Comparison of ENCODE assay signal across 12 cellular contexts in genomic region chr22:36440429-36441002, GRCh38. TPM values are rescaled to one million over a fixed set of nuclear protein-coding genes. Genes with fewer than 3 reads are reported as not detected.
A peak's percentile ranks its signal among the peaks of the same experiment; 100 is the strongest.
DNase-seq lines count a peak whose midpoint lies in the region; ATAC-seq and TF ChIP-seq lines count a peak whose summit lies in the region.
"Had no signal": no experiment of that assay in that cellular context is flagged by ENCODE, and none has a peak within 500 bp of the region (broad histone marks: within the 10 kb centered on the region; RNA-seq: fewer than 3 reads in every experiment).

No MANE protein-coding gene starts in this region.

- H3K4me3 Mint-ChIP-seq in activated T-cell treated with anti-CD3 and anti-CD28 coated beads, Interleukin-2, amount 50 U/mL, for 72 hours: peak overlapping the region in 1 of 2 donors; percentile 47
- no peak overlapping the region for H3K4me3 Mint-ChIP-seq in activated T-cell treated with anti-CD3 and anti-CD28 coated beads, Interleukin-2, amount 50 U/mL, for 4 hours
- H3K4me3 Mint-ChIP-seq in activated T-helper 17 cell treated with anti-CD3 and anti-CD28 coated beads, Interleukin-2, amount 50 U/mL, for 72 hours: peak overlapping the region; percentile 38
- H3K4me3 Mint-ChIP-seq in stimulated activated memory B cell treated with anti-CD40 and anti-IgM and Interleukin-4, amounts not matched to agents 10 μg/mL and 1 μg/mL and 100 μg/mL, for 72 hours: no peak overlapping the region
- H3K4me3 Mint-ChIP-seq: CD8-positive, alpha-beta T cell; type B pancreatic cell had no signal

- H3K4me1 ChIP-seq in mucosa of rectum (ENCODE audit: control insufficient read depth in 2 of 2, insufficient read depth in 2 of 2, low read length in 2 of 2) (peaks cover 24 to 31% of the 10 kb centered on the region in 2 donors), testis (no peaks in the 10 kb centered on the region)

- no peak overlapping the region for H3K9ac ChIP-seq in mucosa of rectum (ENCODE audit: low read depth in 1 of 2, low read length in 2 of 2)

- H3K9me3 ChIP-seq in mucosa of rectum (ENCODE audit: control insufficient read depth in 2 of 2, low read length in 2 of 2) (no peaks in the 10 kb centered on the region), testis (no peaks in the 10 kb centered on the region)

- H3K27me3 Mint-ChIP-seq in activated T-cell treated with anti-CD3 and anti-CD28 coated beads, Interleukin-2, amount 50 U/mL, for 72 hours (ENCODE audit: low read depth): no peaks in the 10 kb centered on the region
- H3K27me3 Mint-ChIP-seq in activated T-cell treated with anti-CD3 and anti-CD28 coated beads, Interleukin-2, amount 50 U/mL, for 4 hours (ENCODE audit: low read depth): no peaks in the 10 kb centered on the region
- no peaks in the 10 kb centered on the region for H3K27me3 Mint-ChIP-seq in activated T-helper 17 cell treated with anti-CD3 and anti-CD28 coated beads, Interleukin-2, amount 50 U/mL, for 72 hours
- no peaks in the 10 kb centered on the region for H3K27me3 Mint-ChIP-seq in stimulated activated memory B cell treated with anti-CD40 and anti-IgM and Interleukin-4, amounts not matched to agents 10 μg/mL and 1 μg/mL and 100 μg/mL, for 72 hours
- H3K27me3 Mint-ChIP-seq: type B pancreatic cell had no signal

- H3K27ac Mint-ChIP-seq in activated T-cell treated with anti-CD3 and anti-CD28 coated beads, Interleukin-2, amount 50 U/mL, for 72 hours: peak overlapping the region; percentile 73
- H3K27ac Mint-ChIP-seq in activated T-helper 17 cell treated with anti-CD3 and anti-CD28 coated beads, Interleukin-2, amount 50 U/mL, for 72 hours: peak overlapping the region; percentile 87
- H3K27ac Mint-ChIP-seq in stimulated activated memory B cell treated with anti-CD40 and anti-IgM and Interleukin-4, amounts not matched to agents 10 μg/mL and 1 μg/mL and 100 μg/mL, for 72 hours: peak overlapping the region; percentile 37
- H3K27ac Mint-ChIP-seq: CD8-positive, alpha-beta T cell had no signal

- no peaks in the 10 kb centered on the region for H3K36me3 Mint-ChIP-seq in activated T-cell treated with anti-CD3 and anti-CD28 coated beads, Interleukin-2, amount 50 U/mL, for 72 hours (ENCODE audit: insufficient read depth in 2 of 2)
- no peaks in the 10 kb centered on the region for H3K36me3 Mint-ChIP-seq in activated T-cell treated with anti-CD3 and anti-CD28 coated beads, Interleukin-2, amount 50 U/mL, for 4 hours (ENCODE audit: insufficient read depth)
- no peaks in the 10 kb centered on the region for H3K36me3 Mint-ChIP-seq in activated T-helper 17 cell treated with anti-CD3 and anti-CD28 coated beads, Interleukin-2, amount 50 U/mL, for 72 hours (ENCODE audit: low read depth)
- H3K36me3 Mint-ChIP-seq in stimulated activated memory B cell treated with anti-CD40 and anti-IgM and Interleukin-4, amounts not matched to agents 10 μg/mL and 1 μg/mL and 100 μg/mL, for 72 hours: no peaks in the 10 kb centered on the region
- H3K36me3 Mint-ChIP-seq: CD8-positive, alpha-beta T cell; type B pancreatic cell had no signal

- ATAC-seq in activated T-cell treated with anti-CD3 and anti-CD28 coated beads, Interleukin-2, amount 50 U/mL, for 72 hours (replicated peaks in 1 of 2): peak; percentile 70 to 75
- ATAC-seq in activated T-cell treated with anti-CD3 and anti-CD28 coated beads, Interleukin-2, amount 50 U/mL, for 4 hours: no peak
- peak; percentile 62 for ATAC-seq in activated T-helper 17 cell treated with anti-CD3 and anti-CD28 coated beads, Interleukin-2, amount 50 U/mL, for 72 hours (replicated peaks)
- ATAC-seq in stimulated activated memory B cell treated with anti-CD40 and anti-IgM and Interleukin-4, amounts not matched to agents 10 μg/mL and 1 μg/mL and 100 μg/mL, for 72 hours: no peak
- ATAC-seq: CD8-positive, alpha-beta T cell had no signal

- no peaks in the 10 kb centered on the region for H3K36me3 ChIP-seq in mucosa of rectum (ENCODE audit: control insufficient read depth in 2 of 2, insufficient read depth in 2 of 2, low read length in 2 of 2)
- no peaks in the 10 kb centered on the region for H3K36me3 ChIP-seq in testis (ENCODE audit: low read depth, missing control alignments)

- no peaks in the 10 kb centered on the region for H3K9me3 Mint-ChIP-seq in activated T-cell treated with anti-CD3 and anti-CD28 coated beads, Interleukin-2, amount 50 U/mL, for 72 hours
- H3K9me3 Mint-ChIP-seq in activated T-cell treated with anti-CD3 and anti-CD28 coated beads, Interleukin-2, amount 50 U/mL, for 4 hours: no peaks in the 10 kb centered on the region
- no peaks in the 10 kb centered on the region for H3K9me3 Mint-ChIP-seq in activated T-helper 17 cell treated with anti-CD3 and anti-CD28 coated beads, Interleukin-2, amount 50 U/mL, for 72 hours
- no peaks in the 10 kb centered on the region for H3K9me3 Mint-ChIP-seq in stimulated activated memory B cell treated with anti-CD40 and anti-IgM and Interleukin-4, amounts not matched to agents 10 μg/mL and 1 μg/mL and 100 μg/mL, for 72 hours
- H3K9me3 Mint-ChIP-seq: CD8-positive, alpha-beta T cell; type B pancreatic cell had no signal

- no peak for TF ChIP-seq POLR2A in testis (IDR thresholded peaks at IDR 0.05)

- DNase-seq in activated T-cell treated with anti-CD3 and anti-CD28 coated beads, Interleukin-2, amount 50 U/mL, for 72 hours: peak in 1 of 2 donors; percentile 38
- DNase-seq in activated T-cell treated with anti-CD3 and anti-CD28 coated beads, Interleukin-2, amount 50 U/mL, for 4 hours: no peak
- DNase-seq in cerebellum (ENCODE audit: low spot score) (no peak), MV-4-11 (lab: John Stamatoyannopoulos, UW) (no peak), testis (no peak)
- DNase-seq: CD8-positive, alpha-beta T cell; NCI-H1436; NCI-H748 treated with DMSO at 0.1 percent for 48 hours had no signal

- TF ChIP-seq CTCF in testis (IDR thresholded peaks at IDR 0.05): no peak

- 89 to 94% methylated on average over 8 of the region's 8 CpGs for WGBS in testis, 2 donors

- H3K27ac ChIP-seq in mucosa of rectum (ENCODE audit: low read depth in 2 of 2, low read length in 2 of 2): peak overlapping the region; percentile 29 to 58
- H3K27ac ChIP-seq in testis: no peak overlapping the region

- H3K4me3 ChIP-seq in mucosa of rectum (ENCODE audit: low read length in 2 of 2) (no peak overlapping the region), testis (no peak overlapping the region)

- intact Hi-C loops in testis (cut with DNase I; ENCODE audit: low total_unique reads): no loop called here

- H3K4me1 Mint-ChIP-seq in activated T-cell treated with anti-CD3 and anti-CD28 coated beads, Interleukin-2, amount 50 U/mL, for 72 hours (ENCODE audit: low read depth): peaks cover 59% of the 10 kb centered on the region
- H3K4me1 Mint-ChIP-seq in activated T-cell treated with anti-CD3 and anti-CD28 coated beads, Interleukin-2, amount 50 U/mL, for 4 hours (ENCODE audit: low read depth): peaks cover 40% of the 10 kb centered on the region
- peaks cover 20% of the 10 kb centered on the region for H3K4me1 Mint-ChIP-seq in activated T-helper 17 cell treated with anti-CD3 and anti-CD28 coated beads, Interleukin-2, amount 50 U/mL, for 72 hours
- H3K4me1 Mint-ChIP-seq in stimulated activated memory B cell treated with anti-CD40 and anti-IgM and Interleukin-4, amounts not matched to agents 10 μg/mL and 1 μg/mL and 100 μg/mL, for 72 hours: peaks cover 44% of the 10 kb centered on the region

- H3K27me3 ChIP-seq in mucosa of rectum (ENCODE audit: control insufficient read depth in 2 of 2, insufficient read depth in 2 of 2, low read length in 2 of 2) (no peaks in the 10 kb centered on the region), testis (no peaks in the 10 kb centered on the region)

RNA-seq across cellular contexts. Expression of gene TXN2, which starts 40.9 kb away (rescaled TPM):
- 100 to 1,000 TPM; 115 TPM for total RNA-seq in activated T-cell treated with anti-CD3 and anti-CD28 coated beads, Interleukin-2, amount 50 U/mL, for 72 hours
- total RNA-seq in activated T-cell treated with anti-CD3 and anti-CD28 coated beads, Interleukin-2, amount 50 U/mL, for 4 hours: 100 to 1,000 TPM; 108 to 114 (median 113) TPM
- total RNA-seq in activated T-helper 17 cell treated with anti-CD3 and anti-CD28 coated beads, Interleukin-2, amount 50 U/mL, for 72 hours: 100 to 1,000 TPM in 1 of 2 donors, 10 to 100 TPM in 1; 87.9 to 114 TPM
- total RNA-seq in cerebellum (12.3 TPM), testis (100 to 1,000 TPM in 1 of 2 donors, 10 to 100 TPM in 1; 92.4 to 141 TPM)
- 95.6 TPM for polyA plus RNA-seq in testis (ENCODE audit: insufficient read depth, low read depth, low replicate concordance)

RNA-seq across cellular contexts. Expression of gene MYH9, which starts 52.7 kb away (rescaled TPM):
- total RNA-seq in activated T-cell treated with anti-CD3 and anti-CD28 coated beads, Interleukin-2, amount 50 U/mL, for 72 hours: 100 to 1,000 TPM; 529 to 662 TPM
- total RNA-seq in activated T-cell treated with anti-CD3 and anti-CD28 coated beads, Interleukin-2, amount 50 U/mL, for 4 hours: 100 to 1,000 TPM; 673 to 753 (median 716) TPM
- 100 to 1,000 TPM; 782 to 800 TPM for total RNA-seq in activated T-helper 17 cell treated with anti-CD3 and anti-CD28 coated beads, Interleukin-2, amount 50 U/mL, for 72 hours
- 38.6 TPM for total RNA-seq in cerebellum
- total RNA-seq in testis: 100 to 1,000 TPM; 141 to 146 TPM
- 129 TPM for polyA plus RNA-seq in testis (ENCODE audit: insufficient read depth, low read depth, low replicate concordance)

Comparison
In these comparisons a context has a peak if more than half of its experiments do, and no peak if none do; other contexts are left out.
1. ATAC-seq: peak in activated T-cell treated with anti-CD3 and anti-CD28 coated beads, Interleukin-2, amount 50 U/mL, for 72 hours (2 of 2) and activated T-helper 17 cell treated with anti-CD3 and anti-CD28 coated beads, Interleukin-2, amount 50 U/mL, for 72 hours (single experiment); none in activated T-cell treated with anti-CD3 and anti-CD28 coated beads, Interleukin-2, amount 50 U/mL, for 4 hours (0 of 2) and stimulated activated memory B cell treated with anti-CD40 and anti-IgM and Interleukin-4, amounts not matched to agents 10 μg/mL and 1 μg/mL and 100 μg/mL, for 72 hours (single experiment).
2. H3K27ac Mint-ChIP-seq: peak in every context shown above with its lines; median percentile 87 in activated T-helper 17 cell treated with anti-CD3 and anti-CD28 coated beads, Interleukin-2, amount 50 U/mL, for 72 hours; 73 in activated T-cell treated with anti-CD3 and anti-CD28 coated beads, Interleukin-2, amount 50 U/mL, for 72 hours; 37 in stimulated activated memory B cell treated with anti-CD40 and anti-IgM and Interleukin-4, amounts not matched to agents 10 μg/mL and 1 μg/mL and 100 μg/mL, for 72 hours.
3. H3K27ac ChIP-seq: peak in mucosa of rectum (2 of 2); none in testis (0 of 2).